Comparison of ENCODE assay signal across 19 cellular contexts in genomic region chr1:18676431-18676830, GRCh38. TPM values are rescaled to one million over a fixed set of nuclear protein-coding genes. Genes with fewer than 3 reads are reported as not detected.
"Had no signal": no experiment of that assay in that cellular context is flagged by ENCODE, and none has a peak within 500 bp of the region (broad histone marks: within the 10 kb centered on the region; RNA-seq: fewer than 3 reads in every experiment).

No MANE protein-coding gene starts in this region.

- H3K9me3 ChIP-seq: ascending aorta, heart left ventricle, right atrium auricular region, thyroid gland, vagina had no signal

- H3K27ac Mint-ChIP-seq: activated CD4-positive, alpha-beta memory T cell treated with anti-CD3 and anti-CD28 coated beads, Interleukin-2, amount 10 ng/mL, durations not matched to agents 7 days and 5 days; activated naive CD8-positive, alpha-beta T cell treated with anti-CD3 and anti-CD28 coated beads, Interleukin-2, amount 50 U/mL, for 24 hours; T-helper 2 cell treated with Interferon-gamma antibody and Interleukin-4, amounts not matched to agents 5 μg/mL and 100 μg/mL, for 36 hours had no signal

- ATAC-seq: activated naive CD8-positive, alpha-beta T cell treated with anti-CD3 and anti-CD28 coated beads, Interleukin-2, amount 50 U/mL, for 24 hours; heart left ventricle had no signal

- H3K9me3 Mint-ChIP-seq: activated CD4-positive, alpha-beta memory T cell treated with anti-CD3 and anti-CD28 coated beads, Interleukin-2, amount 10 ng/mL, durations not matched to agents 7 days and 5 days; activated naive CD8-positive, alpha-beta T cell treated with anti-CD3 and anti-CD28 coated beads, Interleukin-2, amount 50 U/mL, for 24 hours; T-helper 2 cell treated with Interferon-gamma antibody and Interleukin-4, amounts not matched to agents 5 μg/mL and 100 μg/mL, for 36 hours had no signal

- H3K4me3 Mint-ChIP-seq: activated CD4-positive, alpha-beta memory T cell treated with anti-CD3 and anti-CD28 coated beads, Interleukin-2, amount 10 ng/mL, durations not matched to agents 7 days and 5 days; activated naive CD8-positive, alpha-beta T cell treated with anti-CD3 and anti-CD28 coated beads, Interleukin-2, amount 50 U/mL, for 24 hours; T-helper 2 cell treated with Interferon-gamma antibody and Interleukin-4, amounts not matched to agents 5 μg/mL and 100 μg/mL, for 36 hours had no signal

- H3K4me1 Mint-ChIP-seq: activated CD4-positive, alpha-beta memory T cell treated with anti-CD3 and anti-CD28 coated beads, Interleukin-2, amount 10 ng/mL, durations not matched to agents 7 days and 5 days had no signal

- H3K4me1 ChIP-seq: ascending aorta, heart left ventricle, right atrium auricular region, thyroid gland, vagina had no signal

- H3K36me3 ChIP-seq: ascending aorta, heart left ventricle, right atrium auricular region, thyroid gland, vagina had no signal

- H3K27me3 ChIP-seq: right atrium auricular region, thyroid gland, vagina had no signal

- DNase-seq: activated CD4-positive, alpha-beta memory T cell treated with anti-CD3 and anti-CD28 coated beads, Interleukin-2, amount 10 ng/mL, durations not matched to agents 7 days and 5 days; activated CD4-positive, CD25-positive, alpha-beta regulatory T cell treated with anti-CD3 and anti-CD28 coated beads, Interleukin-2, amount 50 U/mL, for 72 hours; activated CD8-positive, alpha-beta memory T cell treated with anti-CD3 and anti-CD28 coated beads, Interleukin-2, amount 50 U/mL, for 48 hours; activated naive CD8-positive, alpha-beta T cell treated with anti-CD3 and anti-CD28 coated beads, Interleukin-2, amount 50 U/mL, for 24 hours; effector CD4-positive, alpha-beta T cell; foreskin melanocyte; heart left ventricle; stimulated activated CD4-positive, alpha-beta T cell treated with anti-CD3 and anti-CD28 coated beads, Interleukin-4, amount 100 ng/mL, for 4 hours; thyroid gland had no signal

- H3K27ac ChIP-seq: ascending aorta, heart left ventricle, right atrium auricular region, skin epidermis, thyroid gland, vagina had no signal

- FAIRE-seq: colon had no signal

- H3K4me3 ChIP-seq: ascending aorta, heart left ventricle, right atrium auricular region, skin epidermis, thyroid gland, vagina had no signal

RNA-seq across cellular contexts. Expression of gene PAX7, which starts 45.8 kb away (rescaled TPM):
- total RNA-seq: activated CD4-positive, alpha-beta memory T cell treated with anti-CD3 and anti-CD28 coated beads, Interleukin-2, amount 10 ng/mL, durations not matched to agents 7 days and 5 days; ascending aorta; heart left ventricle; kidney epithelial cell; liver; mesenteric fat pad; posterior vena cava; right atrium auricular region; vagina had no signal
- polyA plus RNA-seq: heart left ventricle, liver had no signal
